ENCODE assay signal across 22 cellular contexts in the genomic region with DNA sequence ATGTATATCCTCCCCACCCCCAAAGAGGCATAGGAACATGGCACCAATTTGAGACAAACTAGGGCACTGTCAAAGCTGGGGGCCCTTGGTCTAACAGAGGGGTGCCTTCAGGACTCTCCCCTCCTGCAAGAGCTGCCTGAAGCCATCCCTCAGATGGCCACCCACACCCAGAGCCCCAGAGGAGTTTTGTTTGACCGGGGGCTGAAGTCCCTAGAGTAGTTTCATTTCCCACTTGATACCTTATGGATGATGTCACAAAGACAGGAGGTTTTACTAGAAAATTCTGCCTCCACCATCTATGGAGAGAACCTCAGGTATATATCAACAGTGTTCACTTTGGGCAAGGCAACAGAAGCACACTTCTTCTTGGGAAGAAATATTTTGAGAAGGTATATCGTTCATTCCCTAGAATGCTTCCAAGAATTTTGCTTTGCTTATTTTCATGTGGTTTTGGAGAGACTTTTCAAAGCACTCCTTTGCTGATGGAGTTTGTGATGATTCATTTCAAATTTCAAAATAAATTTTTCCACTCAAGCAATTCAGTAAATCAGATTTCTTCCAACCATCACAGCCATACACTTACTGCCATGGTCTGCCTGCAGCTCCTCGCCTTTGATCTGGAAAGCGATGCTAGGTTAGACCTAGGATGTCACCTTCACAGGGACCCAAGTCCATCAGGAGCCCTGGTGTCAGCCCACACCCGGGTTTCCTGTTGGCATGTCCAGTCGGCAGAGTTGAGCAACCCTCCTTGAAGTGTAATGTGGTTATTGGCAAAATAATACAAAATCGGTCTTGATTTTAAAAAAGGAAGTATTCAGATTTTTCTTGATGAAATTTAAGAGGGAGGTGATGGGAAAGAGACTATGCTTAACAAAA.
DNase-seq lines count a peak whose midpoint lies in the region; ATAC-seq and TF ChIP-seq lines count a peak whose summit lies in the region.
"Had no signal": no experiment of that assay in that cellular context is flagged by ENCODE, and none has a peak within 500 bp of the region (broad histone marks: within the 10 kb centered on the region; RNA-seq: fewer than 3 reads in every experiment).

No MANE protein-coding gene starts in this region.

- H3K36me3 Mint-ChIP-seq in MCF 10A (ENCODE audit: insufficient read depth, unreplicated experiment) (no peaks in the 10 kb centered on the region), T-helper 17 cell (ENCODE audit: low read depth) (peaks cover 5% of the 10 kb centered on the region), progenitor cell of endocrine pancreas (ENCODE audit: insufficient read depth) (no peaks in the 10 kb centered on the region)
- H3K36me3 Mint-ChIP-seq: CD8-positive, alpha-beta T cell had no signal

- H3K36me3 ChIP-seq in breast epithelium = no peaks in the 10 kb centered on the region
- no peaks in the 10 kb centered on the region for H3K36me3 ChIP-seq in fibroblast of lung (ENCODE audit: control insufficient read depth, insufficient read depth, low read length)
- H3K36me3 ChIP-seq: BE2C, SJSA1 had no signal

- no peak overlapping the region for H3K4me2 ChIP-seq in fibroblast of lung (ENCODE audit: extremely low read depth, insufficient read depth, low read length)
- H3K4me2 ChIP-seq: PC-9 had no signal

- intact Hi-C loops in MCF 10A (cut with micrococcal nuclease) = no loop called here
- intact Hi-C loops in breast epithelium (cut with DNase I; ENCODE audit: low total_unique reads) = no loop called here

- H4K20me1 ChIP-seq in fibroblast of lung (ENCODE audit: control insufficient read depth, extremely low read depth, insufficient read depth, low read length) = no peaks in the 10 kb centered on the region

- ATAC-seq in T-helper 17 cell (no peak), GM19023 (IDR thresholded peaks at IDR 0.05; ENCODE audit: unreplicated experiment) (no peak), HG03432 (IDR thresholded peaks at IDR 0.05; ENCODE audit: unreplicated experiment) (no peak)
- ATAC-seq: CD8-positive, alpha-beta T cell had no signal

- no peaks in the 10 kb centered on the region for H3K4me1 ChIP-seq in breast epithelium
- no peaks in the 10 kb centered on the region for H3K4me1 ChIP-seq in fibroblast of lung (ENCODE audit: control insufficient read depth, extremely low read depth, insufficient read depth, low read length)
- H3K4me1 ChIP-seq: BE2C had no signal

- H3K9me3 Mint-ChIP-seq in MCF 10A (ENCODE audit: unreplicated experiment) (no peaks in the 10 kb centered on the region), progenitor cell of endocrine pancreas (ENCODE audit: low read depth) (peaks cover 4% of the 10 kb centered on the region)
- H3K9me3 Mint-ChIP-seq: CD8-positive, alpha-beta T cell had no signal

- no peak for TF ChIP-seq POLR2A in breast epithelium (IDR thresholded peaks at IDR 0.05)

- H3K27ac Mint-ChIP-seq in MCF 10A (ENCODE audit: low read depth, unreplicated experiment) (no peak overlapping the region), T-helper 17 cell (peak overlapping the region; percentile 80), progenitor cell of endocrine pancreas (no peak overlapping the region)
- H3K27ac Mint-ChIP-seq: CD8-positive, alpha-beta T cell had no signal

- H3K9ac ChIP-seq in fibroblast of lung (ENCODE audit: insufficient read depth, low read length) = no peak overlapping the region

- H3K27me3 Mint-ChIP-seq in MCF 10A (ENCODE audit: insufficient read depth, unreplicated experiment) (no peaks in the 10 kb centered on the region), T-helper 17 cell (peaks cover 10% of the 10 kb centered on the region), progenitor cell of endocrine pancreas (peaks cover 15% of the 10 kb centered on the region)

- DNase-seq in MCF 10A (ENCODE audit: unreplicated experiment) (peak; percentile 38), breast epithelium (ENCODE audit: low spot score in 2 of 2) (no peak), T-helper 17 cell (no peak), fibroblast of lung (ENCODE audit: low read depth in 2 of 2) (peak; percentile 37 to 66), HuH-7.5 (ENCODE audit: low spot score) (no peak), progenitor cell of endocrine pancreas (ENCODE audit: low spot score, unreplicated experiment) (no peak)
- DNase-seq: 8988T; BE2C; CD8-positive, alpha-beta T cell; DMS79 treated with DMSO at 0.1 percent for 48 hours; KG1; MV-4-11; NCI-H1436; NCI-H2029; NCI-H2171; NCI-H446; NCI-H69; NK-92 treated with Interleukin-12 subunit alpha and Interleukin-12 subunit beta, amount 100 ng/mL, for 24 hours; PC-9 had no signal

- H3K4me1 Mint-ChIP-seq in MCF 10A (ENCODE audit: insufficient read depth, unreplicated experiment) = peaks cover 16% of the 10 kb centered on the region
- H3K4me1 Mint-ChIP-seq in T-helper 17 cell = peaks cover 26% of the 10 kb centered on the region
- no peaks in the 10 kb centered on the region for H3K4me1 Mint-ChIP-seq in progenitor cell of endocrine pancreas (ENCODE audit: low read depth)

- no TSS peak for BruUV-seq in MCF 10A (replicated peaks; lab: Mats Ljungman, UMichigan)

- POLR2A ChIA-PET in MCF 10A (lab: Yijun Ruan, JAX) = interaction anchor here (1.2 kb wide), 1 partner anchor 16 kb away, joined by 4 read pairs; no protein-coding TSS in a partner anchor

- no peak overlapping the region for H2AFZ ChIP-seq in fibroblast of lung (ENCODE audit: low read length)
- H2AFZ ChIP-seq: PC-9 had no signal

- H3K4me3 Mint-ChIP-seq in MCF 10A (ENCODE audit: unreplicated experiment) (no peak overlapping the region), T-helper 17 cell (no peak overlapping the region), progenitor cell of endocrine pancreas (ENCODE audit: low read depth) (no peak overlapping the region)
- H3K4me3 Mint-ChIP-seq: CD8-positive, alpha-beta T cell had no signal

- no peak overlapping the region for H3K4me3 ChIP-seq in breast epithelium
- no peak overlapping the region for H3K4me3 ChIP-seq in fibroblast of lung (replicated peaks in 1 of 4; ENCODE audit: control extremely low read depth in 1 of 4, insufficient read depth in 1 of 4, low read depth in 3 of 4, low read length in 4 of 4)
- H3K4me3 ChIP-seq: PC-9, SJSA1 had no signal

- TF ChIP-seq CTCF in MCF 10A (IDR thresholded peaks at IDR 0.05; ENCODE audit: unreplicated experiment) (no peak), breast epithelium (IDR thresholded peaks at IDR 0.05) (no peak), fibroblast of lung (conservative IDR thresholded peaks at IDR 0.05 in 1 of 2, IDR thresholded peaks at IDR 0.05 in 1 of 2; ENCODE audit: low read depth in 1 of 2, low read length in 2 of 2) (no peak), progenitor cell of endocrine pancreas (IDR thresholded peaks at IDR 0.05; ENCODE audit: unreplicated experiment) (no peak)

- H3K9me3 ChIP-seq in breast epithelium (no peaks in the 10 kb centered on the region), T-helper 17 cell (ENCODE audit: control insufficient read depth, low read length, poor library complexity, severe bottlenecking) (no peaks in the 10 kb centered on the region), fibroblast of lung (ENCODE audit: control insufficient read depth, insufficient read depth, low read depth, low read length) (no peaks in the 10 kb centered on the region)
- H3K9me3 ChIP-seq: BE2C, SJSA1 had no signal

- H3K79me2 ChIP-seq in fibroblast of lung (ENCODE audit: control insufficient read depth, insufficient read depth, low read length) = no peaks in the 10 kb centered on the region

- CTCF ChIA-PET in MCF 10A (lab: Yijun Ruan, JAX) = interaction anchor here (0.5 to 1.2 kb wide), 2 partner anchors 11 to 15 kb away, joined by 3 to 4 read pairs; no protein-coding TSS in a partner anchor

- H3K27ac ChIP-seq in breast epithelium (no peak overlapping the region), fibroblast of lung (ENCODE audit: insufficient read depth, low read length) (no peak overlapping the region)
- H3K27ac ChIP-seq: PC-9, SJSA1 had no signal

- H3K27me3 ChIP-seq in breast epithelium = no peaks in the 10 kb centered on the region
- no peaks in the 10 kb centered on the region for H3K27me3 ChIP-seq in fibroblast of lung (ENCODE audit: control insufficient read depth, insufficient read depth, low read length)
- H3K27me3 ChIP-seq: BE2C, SJSA1 had no signal

Comparison
In these comparisons a context has a peak if more than half of its experiments do, and no peak if none do; other contexts are left out.
1. DNase-seq: peak in MCF 10A (single experiment) and fibroblast of lung (2 of 2); none in breast epithelium (0 of 2), T-helper 17 cell (0 of 3), HuH-7.5 (single experiment) and progenitor cell of endocrine pancreas (single experiment).